ENCODE assay signal across 1 cellular context in the genomic region with DNA sequence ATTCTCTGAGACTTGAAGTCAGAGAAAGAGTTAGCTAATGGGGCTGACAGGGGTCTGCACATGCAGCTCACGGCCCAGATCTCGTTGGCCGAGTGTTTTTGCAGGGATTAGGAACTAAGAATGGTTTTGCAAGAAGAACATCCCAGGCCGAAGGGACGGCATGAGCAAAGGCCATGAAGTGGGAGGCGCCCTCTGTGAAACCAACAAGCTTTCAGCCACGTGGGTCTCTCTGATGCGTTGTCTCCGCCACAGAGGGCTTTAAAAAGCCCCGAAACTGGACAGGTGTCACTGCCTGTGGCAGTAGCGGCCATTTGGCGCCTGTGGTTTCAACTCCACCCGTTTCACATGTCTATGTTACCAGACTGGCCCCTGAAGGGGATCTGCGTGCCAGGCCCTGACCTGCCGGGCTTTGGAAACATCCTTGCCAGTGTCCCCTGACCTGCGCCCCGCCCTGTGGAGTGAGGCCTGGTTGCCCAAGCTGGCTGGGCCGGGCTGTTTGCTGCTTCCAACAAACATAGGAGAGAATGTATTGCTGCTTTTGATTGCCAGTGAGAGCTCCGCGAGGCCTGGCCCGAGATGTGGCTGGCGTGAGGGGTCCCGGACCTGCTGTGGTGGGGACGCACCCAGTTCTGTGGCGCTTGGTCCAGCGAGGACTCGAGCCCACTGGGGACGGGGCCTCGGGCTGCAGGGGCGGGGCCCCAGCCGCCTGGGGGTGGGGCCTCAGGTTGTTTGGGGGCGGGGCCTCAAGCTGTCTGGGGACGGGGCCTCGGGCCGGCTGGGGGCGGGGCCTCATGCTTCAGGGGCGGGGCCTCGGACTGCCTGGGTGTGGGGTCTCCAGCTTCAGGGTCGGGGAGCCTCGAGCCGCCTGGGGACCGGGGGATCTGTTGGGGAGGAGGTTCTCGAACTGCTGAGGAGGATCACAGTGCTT.
TF ChIP-seq lines count a peak whose summit lies in the region.

No MANE protein-coding gene starts in this region.

TF ChIP-seq in GM12878, 131 proteins besides CTCF, POLR2A, EP300 and RAD21 (continued from another document):
- TF ChIP-seq, protein P1, sequence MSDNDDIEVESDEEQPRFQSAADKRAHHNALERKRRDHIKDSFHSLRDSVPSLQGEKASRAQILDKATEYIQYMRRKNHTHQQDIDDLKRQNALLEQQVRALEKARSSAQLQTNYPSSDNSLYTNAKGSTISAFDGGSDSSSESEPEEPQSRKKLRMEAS (IDR thresholded peaks at IDR 0.05; ENCODE audit: low read depth, low read length), result no peak
- no peak for TF ChIP-seq TCF12 (IDR thresholded peaks at IDR 0.05; ENCODE audit: low read depth, low read length)
- TF ChIP-seq, protein P2, sequence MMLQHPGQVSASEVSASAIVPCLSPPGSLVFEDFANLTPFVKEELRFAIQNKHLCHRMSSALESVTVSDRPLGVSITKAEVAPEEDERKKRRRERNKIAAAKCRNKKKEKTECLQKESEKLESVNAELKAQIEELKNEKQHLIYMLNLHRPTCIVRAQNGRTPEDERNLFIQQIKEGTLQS (IDR thresholded peaks at IDR 0.05; ENCODE audit: borderline replicate concordance, extremely low read depth, low read depth, low read length), result no peak
- TF ChIP-seq CEBPB (IDR thresholded peaks at IDR 0.05; ENCODE audit: borderline replicate concordance in 1 of 2, low read depth in 2 of 2, low read length in 2 of 2), result no peak
- TF ChIP-seq ZNF24 (IDR thresholded peaks at IDR 0.05), result no peak
- TF ChIP-seq MEF2A (IDR thresholded peaks at IDR 0.05; ENCODE audit: insufficient read depth, low read depth, low read length), result no peak
- no peak for TF ChIP-seq KDM1A (IDR thresholded peaks at IDR 0.05; ENCODE audit: borderline replicate concordance)
